ENCODE assay signal across 24 cellular contexts in genomic region chrX:69309074-69309792, GRCh38.
DNase-seq lines count a peak whose midpoint lies in the region; ATAC-seq and TF ChIP-seq lines count a peak whose summit lies in the region.
"Had no signal": no experiment of that assay in that cellular context is flagged by ENCODE, and none has a peak within 500 bp of the region (broad histone marks: within the 10 kb centered on the region; RNA-seq: fewer than 3 reads in every experiment).

No MANE protein-coding gene starts in this region.

- H3K4me3 Mint-ChIP-seq in nephron = no peak overlapping the region
- H3K4me3 Mint-ChIP-seq: activated CD4-positive, alpha-beta T cell treated with anti-CD3 and anti-CD28 coated beads for 36 hours; activated T-cell treated with anti-CD3 and anti-CD28 coated beads, Interleukin-2, amount 50 U/mL, for 24 hours; CD4-positive, CD25-positive, alpha-beta regulatory T cell; stimulated activated naive CD8-positive, alpha-beta T cell treated with anti-CD3 and anti-CD28 coated beads, Interleukin-15, Interleukin-2, amounts not matched to agents 100 ng/mL and 50 ng/mL, for 24 hours had no signal

- H3K4me1 Mint-ChIP-seq in nephron = peaks cover 27% of the 10 kb centered on the region
- H3K4me1 Mint-ChIP-seq: activated CD4-positive, alpha-beta T cell treated with anti-CD3 and anti-CD28 coated beads for 36 hours had no signal

- H3K27ac Mint-ChIP-seq in nephron = peak overlapping the region; percentile 9 to 52 (median 44)
- H3K27ac Mint-ChIP-seq: activated CD4-positive, alpha-beta T cell treated with anti-CD3 and anti-CD28 coated beads for 36 hours; activated T-cell treated with anti-CD3 and anti-CD28 coated beads, Interleukin-2, amount 50 U/mL, for 24 hours; CD4-positive, CD25-positive, alpha-beta regulatory T cell; stimulated activated naive CD8-positive, alpha-beta T cell treated with anti-CD3 and anti-CD28 coated beads, Interleukin-15, Interleukin-2, amounts not matched to agents 100 ng/mL and 50 ng/mL, for 24 hours had no signal

- peaks cover 5% of the 10 kb centered on the region for H3K9me3 Mint-ChIP-seq in nephron
- H3K9me3 Mint-ChIP-seq: activated T-cell treated with anti-CD3 and anti-CD28 coated beads, Interleukin-2, amount 50 U/mL, for 24 hours; CD4-positive, CD25-positive, alpha-beta regulatory T cell; stimulated activated naive CD8-positive, alpha-beta T cell treated with anti-CD3 and anti-CD28 coated beads, Interleukin-15, Interleukin-2, amounts not matched to agents 100 ng/mL and 50 ng/mL, for 24 hours had no signal

- TF ChIP-seq CTCF in nephron (IDR thresholded peaks at IDR 0.05; ENCODE audit: unreplicated experiment in 3 of 3) = no peak
- no peak for TF ChIP-seq CTCF in foreskin fibroblast (IDR thresholded peaks at IDR 0.05; ENCODE audit: low read depth, low read length)

- POLR2A ChIA-PET in HEK293T (lab: Yijun Ruan, JAX) = interaction anchor here (0.9 to 2.8 kb wide), 2 partner anchors 19 to 23 kb away, joined by 3 to 17 read pairs; no protein-coding TSS in a partner anchor

- no peaks in the 10 kb centered on the region for H3K36me3 Mint-ChIP-seq in nephron (ENCODE audit: low read depth)
- H3K36me3 Mint-ChIP-seq: CD4-positive, CD25-positive, alpha-beta regulatory T cell had no signal

- DNase-seq in DMS79 (lab: John Stamatoyannopoulos, UW) = peak; percentile 59
- DNase-seq in HEK293T (ENCODE audit: extremely low spot score) = peak; percentile 56
- peak; percentile 65 for DNase-seq in NCI-H748 (lab: John Stamatoyannopoulos, UW; ENCODE audit: unreplicated experiment)
- DNase-seq in MV-4-11 (lab: John Stamatoyannopoulos, UW) = no peak
- no peak for DNase-seq in foreskin fibroblast
- DNase-seq: activated CD4-positive, alpha-beta T cell treated with anti-CD3 and anti-CD28 coated beads for 36 hours; activated gamma-delta T cell treated with Interleukin-2 at 50 U/mL for 16 hours; activated T-cell treated with anti-CD3 and anti-CD28 coated beads, Interleukin-2, amount 50 U/mL, for 24 hours; brain microvascular endothelial cell; CD4-positive, CD25-positive, alpha-beta regulatory T cell; effector memory CD4-positive, alpha-beta T cell; GF-D8; mucosa of descending colon; NCI-H1694; NCI-H446; sigmoid colon; stimulated activated CD4-positive, alpha-beta T cell treated with anti-CD3 and anti-CD28 coated beads, Interleukin-15, amount 100 ng/mL, for 24 hours; tibial artery had no signal

- H3K27me3 Mint-ChIP-seq in nephron (ENCODE audit: low read depth) = no peaks in the 10 kb centered on the region
- H3K27me3 Mint-ChIP-seq: CD4-positive, CD25-positive, alpha-beta regulatory T cell had no signal

- CTCF ChIA-PET in HEK293T (lab: Yijun Ruan, JAX) = interaction anchor here (0.5 kb wide), 1 partner anchor 26 kb away, joined by 3 read pairs; no protein-coding TSS in a partner anchor

- ATAC-seq in GM19328 (IDR thresholded peaks at IDR 0.05; ENCODE audit: unreplicated experiment) = no peak
- ATAC-seq: activated CD4-positive, alpha-beta T cell treated with anti-CD3 and anti-CD28 coated beads for 36 hours; K562; mucosa of descending colon had no signal

- H3K4me3 ChIP-seq in foreskin fibroblast (ENCODE audit: low read depth in 1 of 2, low read length in 2 of 2) = no peak overlapping the region
- H3K4me3 ChIP-seq: esophagus muscularis mucosa, K562, mucosa of descending colon, sigmoid colon, SJSA1, tibial artery had no signal

TF ChIP-seq in HEK293T, 16 proteins besides CTCF, POLR2A, EP300 and RAD21:
- TF ChIP-seq FOXA1 (IDR thresholded peaks at IDR 0.05) (no peak), SP1 (IDR thresholded peaks at IDR 0.05) (no peak), CTBP1 (IDR thresholded peaks at IDR 0.05; ENCODE audit: borderline replicate concordance) (peak; percentile 30; the same call in 1 of the 2 replicates)

Comparison
In these comparisons a context has a peak if more than half of its experiments do, and no peak if none do; other contexts are left out.
1. DNase-seq: peak in DMS79 (single experiment), HEK293T (single experiment) and NCI-H748 (single experiment); none in MV-4-11 (single experiment) and foreskin fibroblast (0 of 2).